ENCODE assay signal across 21 cellular contexts in the genomic region with DNA sequence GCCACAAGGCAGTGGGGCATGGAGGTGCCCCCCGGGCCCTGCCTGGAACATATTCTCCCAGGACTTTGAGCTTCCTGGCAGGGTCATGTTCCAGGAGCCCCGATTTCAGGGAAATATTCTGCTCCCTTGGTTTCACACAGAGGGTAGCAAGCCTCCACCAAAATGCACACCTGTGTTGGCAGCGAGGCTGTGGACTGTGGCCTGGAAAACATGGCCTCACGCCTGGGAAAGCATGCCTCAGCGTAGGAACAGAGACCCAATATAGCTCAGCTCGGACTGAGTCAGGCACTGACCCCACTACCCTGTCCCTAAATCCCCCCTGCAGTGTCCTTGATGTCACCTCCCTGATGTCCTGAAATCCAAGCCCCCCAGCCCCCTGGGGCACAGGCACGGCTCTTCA.
"Had no signal": no experiment of that assay in that cellular context is flagged by ENCODE, and none has a peak within 500 bp of the region (broad histone marks: within the 10 kb centered on the region; RNA-seq: fewer than 3 reads in every experiment).

No MANE protein-coding gene starts in this region.

- H3K4me1 ChIP-seq: left ventricle myocardium inferior, upper lobe of left lung had no signal

- H3K9me3 ChIP-seq: suprapubic skin, upper lobe of left lung had no signal

- H3K27me3 ChIP-seq: brain microvascular endothelial cell, suprapubic skin, upper lobe of left lung had no signal

- ATAC-seq: naive thymus-derived CD8-positive, alpha-beta T cell; SK-N-SH treated with all-trans-retinoic acid at 6 μM for 48 hours; stimulated activated naive CD8-positive, alpha-beta T cell treated with anti-CD3 and anti-CD28 coated beads, Interleukin-15, Interleukin-2, amounts not matched to agents 100 U/mL and 50 U/mL, for 24 hours; T-cell had no signal

- DNase-seq: activated B cell treated with CpG ODN at 0.5 μM for 24 hours; activated CD4-positive, alpha-beta memory T cell treated with anti-CD3 and anti-CD28 coated beads for 36 hours; activated CD4-positive, alpha-beta T cell treated with anti-CD3 and anti-CD28 coated beads for 4 hours; activated naive CD8-positive, alpha-beta T cell treated with anti-CD3 and anti-CD28 coated beads for 36 hours; activated T-cell treated with anti-CD3 and anti-CD28 coated beads for 4 hours; brain microvascular endothelial cell; dermis blood vessel endothelial cell; effector memory CD4-positive, alpha-beta T cell; kidney; left ventricle myocardium inferior; naive thymus-derived CD8-positive, alpha-beta T cell; retina; stimulated activated CD4-positive, alpha-beta T cell treated with anti-CD3 and anti-CD28 coated beads, Interleukin-12 subunit alpha, Interleukin-12 subunit beta, amount 100 ng/mL, for 4 hours; stimulated activated CD4-positive, alpha-beta T cell treated with anti-CD3 and anti-CD28 coated beads, Interleukin-1b, Interleukin-23, amount 100 ng/mL, for 48 hours; stimulated activated CD8-positive, alpha-beta memory T cell treated with anti-CD3 and anti-CD28 coated beads, Interleukin-4, amount 100 ng/mL, for 48 hours; stimulated activated naive CD8-positive, alpha-beta T cell treated with anti-CD3 and anti-CD28 coated beads, Interleukin-15, Interleukin-2, amounts not matched to agents 100 U/mL and 50 U/mL, for 24 hours; T-cell; T-helper 9 cell; upper lobe of left lung had no signal

- H3K4me3 ChIP-seq: left ventricle myocardium inferior, suprapubic skin, upper lobe of left lung had no signal

- H3K36me3 ChIP-seq: brain microvascular endothelial cell, left ventricle myocardium inferior, suprapubic skin, upper lobe of left lung had no signal

- H3K27ac ChIP-seq: brain microvascular endothelial cell, left ventricle myocardium inferior, suprapubic skin, upper lobe of left lung had no signal
